Comparison of ENCODE assay signal across 2 cellular contexts in the genomic region with DNA sequence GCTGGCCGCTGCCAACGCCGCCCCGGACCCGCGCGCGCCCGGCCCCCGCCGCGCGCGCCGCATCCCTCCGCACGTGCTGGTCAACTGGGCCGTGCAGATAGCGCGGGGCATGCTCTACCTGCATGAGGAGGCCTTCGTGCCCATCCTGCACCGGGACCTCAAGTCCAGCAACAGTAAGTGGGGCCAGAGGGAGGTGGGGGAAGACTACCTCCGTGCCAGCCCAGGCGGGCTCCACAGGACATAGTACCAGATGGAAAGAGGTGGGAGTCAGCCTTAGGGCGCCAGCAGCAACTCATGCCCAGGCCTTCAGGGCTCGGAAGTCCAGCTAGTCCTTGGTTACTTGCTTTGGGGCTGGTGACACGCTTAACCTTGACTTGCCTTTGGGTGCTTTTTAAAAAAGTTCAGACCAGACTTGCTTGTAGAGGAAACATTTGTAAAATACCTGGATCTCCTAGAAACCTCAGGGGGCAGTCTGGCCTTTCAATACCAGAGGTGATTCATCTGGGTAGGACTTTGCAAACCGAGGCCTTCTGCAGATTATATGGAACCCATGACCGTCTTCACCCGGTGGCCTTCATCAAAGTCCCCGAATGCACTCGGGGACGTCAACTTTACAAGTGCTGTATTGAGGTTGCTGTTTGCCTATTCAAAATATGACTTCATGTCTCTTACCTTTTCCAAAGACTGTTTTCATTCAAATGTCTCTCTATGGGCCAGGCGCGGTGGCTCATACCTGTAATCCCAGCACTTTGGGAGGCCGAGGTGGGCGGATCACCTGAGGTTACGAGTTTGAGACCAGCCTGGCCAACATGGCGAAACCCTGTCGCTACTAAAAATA.
TF ChIP-seq lines count a peak whose summit lies in the region.

No MANE protein-coding gene starts in this region.

TF ChIP-seq in liver, 16 proteins besides CTCF, POLR2A, EP300 and RAD21:
- TF ChIP-seq TAF1 (conservative IDR thresholded peaks at IDR 0.05) (no peak), REST (IDR thresholded peaks at IDR 0.05) (no peak), SP1 (IDR thresholded peaks at IDR 0.05) (no peak), NR2F2 (IDR thresholded peaks at IDR 0.05) (no peak), HNF4G (IDR thresholded peaks at IDR 0.05) (no peak), MAX (IDR thresholded peaks at IDR 0.05) (no peak), HNF4A (conservative IDR thresholded peaks at IDR 0.05) (no peak), FOXA1 (IDR thresholded peaks at IDR 0.05) (no peak), YY1 (IDR thresholded peaks at IDR 0.05) (no peak), JUND (IDR thresholded peaks at IDR 0.05) (no peak), ATF3 (IDR thresholded peaks at IDR 0.05) (no peak)

TF ChIP-seq in HepG2, 621 proteins besides CTCF, POLR2A, EP300 and RAD21:
- TF ChIP-seq, protein P1, sequence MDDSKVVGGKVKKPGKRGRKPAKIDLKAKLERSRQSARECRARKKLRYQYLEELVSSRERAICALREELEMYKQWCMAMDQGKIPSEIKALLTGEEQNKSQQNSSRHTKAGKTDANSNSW (CRISPR knock-in tag; IDR thresholded peaks at IDR 0.05; ENCODE audit: borderline replicate concordance) = no peak
- TF ChIP-seq PRDM4 (CRISPR knock-in tag; IDR thresholded peaks at IDR 0.05; ENCODE audit: borderline replicate concordance) (no peak), ZBTB42 (CRISPR knock-in tag; IDR thresholded peaks at IDR 0.05) (no peak), ISL2 (CRISPR knock-in tag; IDR thresholded peaks at IDR 0.05) (no peak), ZNF207 (IDR thresholded peaks at IDR 0.05; ENCODE audit: borderline replicate concordance) (no peak), CENPBD1 (CRISPR knock-in tag; IDR thresholded peaks at IDR 0.05; ENCODE audit: borderline replicate concordance, low read depth) (no peak), CBFB (CRISPR knock-in tag; IDR thresholded peaks at IDR 0.05) (no peak), SP140L (CRISPR knock-in tag; IDR thresholded peaks at IDR 0.05; ENCODE audit: borderline replicate concordance) (no peak), SRY (CRISPR knock-in tag; IDR thresholded peaks at IDR 0.05) (no peak), ZNF776 (CRISPR knock-in tag; IDR thresholded peaks at IDR 0.05) (no peak), TARDBP (CRISPR knock-in tag; IDR thresholded peaks at IDR 0.05) (no peak), ZNF597 (CRISPR knock-in tag; IDR thresholded peaks at IDR 0.05) (no peak)
- TF ChIP-seq, protein P2, sequence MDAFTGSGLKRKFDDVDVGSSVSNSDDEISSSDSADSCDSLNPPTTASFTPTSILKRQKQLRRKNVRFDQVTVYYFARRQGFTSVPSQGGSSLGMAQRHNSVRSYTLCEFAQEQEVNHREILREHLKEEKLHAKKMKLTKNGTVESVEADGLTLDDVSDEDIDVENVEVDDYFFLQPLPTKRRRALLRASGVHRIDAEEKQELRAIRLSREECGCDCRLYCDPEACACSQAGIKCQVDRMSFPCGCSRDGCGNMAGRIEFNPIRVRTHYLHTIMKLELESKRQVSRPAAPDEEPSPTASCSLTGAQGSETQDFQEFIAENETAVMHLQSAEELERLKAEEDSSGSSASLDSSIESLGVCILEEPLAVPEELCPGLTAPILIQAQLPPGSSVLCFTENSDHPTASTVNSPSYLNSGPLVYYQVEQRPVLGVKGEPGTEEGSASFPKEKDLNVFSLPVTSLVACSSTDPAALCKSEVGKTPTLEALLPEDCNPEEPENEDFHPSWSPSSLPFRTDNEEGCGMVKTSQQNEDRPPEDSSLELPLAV (CRISPR knock-in tag; conservative IDR thresholded peaks at IDR 0.05; ENCODE audit: low read depth) = no peak
